Comparison of ENCODE assay signal across 9 cellular contexts in genomic region chr6:75830959-75831885, GRCh38.
A peak's percentile ranks its signal among the peaks of the same experiment; 100 is the strongest.
DNase-seq lines count a peak whose midpoint lies in the region; ATAC-seq and TF ChIP-seq lines count a peak whose summit lies in the region.
"Had no signal": no experiment of that assay in that cellular context is flagged by ENCODE, and none has a peak within 500 bp of the region (broad histone marks: within the 10 kb centered on the region; RNA-seq: fewer than 3 reads in every experiment).

No MANE protein-coding gene starts in this region.

- no peaks in the 10 kb centered on the region for H3K27me3 Mint-ChIP-seq in nephron progenitor cell (ENCODE audit: low read depth, poor library complexity)

- peaks cover 6% of the 10 kb centered on the region for H3K4me1 Mint-ChIP-seq in nephron progenitor cell

- ATAC-seq in GM18505 (IDR thresholded peaks at IDR 0.05; ENCODE audit: unreplicated experiment) = peak; percentile 74
- peak; percentile 79 for ATAC-seq in GM21786 (IDR thresholded peaks at IDR 0.05; ENCODE audit: unreplicated experiment)
- no peak for ATAC-seq in GM19397 (IDR thresholded peaks at IDR 0.05; ENCODE audit: unreplicated experiment)

- H3K4me3 Mint-ChIP-seq in nephron progenitor cell = no peak overlapping the region

- H3K27ac Mint-ChIP-seq in nephron progenitor cell = peak overlapping the region; percentile 27

- CTCF ChIA-PET in HEK293T (lab: Yijun Ruan, JAX) = no interaction called here

- no peak for TF ChIP-seq CTCF in nephron progenitor cell (IDR thresholded peaks at IDR 0.05)

- no peak for TF ChIP-seq POLR2A in GM18505 (IDR thresholded peaks at IDR 0.05; ENCODE audit: borderline replicate concordance, extremely low read depth, insufficient read depth, insufficient read length)

- H3K9me3 Mint-ChIP-seq in nephron progenitor cell = no peaks in the 10 kb centered on the region

- peak; percentile 44 for DNase-seq in NCI-H82 (lab: John Stamatoyannopoulos, UW)
- no peak for DNase-seq in nephron progenitor cell
- no peak for DNase-seq in stimulated activated naive CD4-positive, alpha-beta T cell treated with Interleukin-2 at 50 U/mL for 16 hours (lab: John Stamatoyannopoulos, UW)
- DNase-seq in HEK293T (ENCODE audit: extremely low spot score) = no peak
- DNase-seq: kidney glomerular epithelial cell, OCI-M1 had no signal

- POLR2A ChIA-PET in HEK293T (lab: Yijun Ruan, JAX) = no interaction called here

- H3K36me3 Mint-ChIP-seq in nephron progenitor cell (ENCODE audit: low read depth) = peaks cover 16% of the 10 kb centered on the region

TF ChIP-seq in HEK293T, 16 proteins besides CTCF, POLR2A, EP300 and RAD21:
- TF ChIP-seq LEF1 (IDR thresholded peaks at IDR 0.05; ENCODE audit: borderline replicate concordance) = no peak
- TF ChIP-seq CTBP1 (IDR thresholded peaks at IDR 0.05; ENCODE audit: borderline replicate concordance) = no peak
- no peak for TF ChIP-seq FOXA1 (IDR thresholded peaks at IDR 0.05)
TF ChIP-seq in HEK293T: peak in this region for 0.
